Comparison of ENCODE assay signal across 39 cellular contexts in the genomic region with DNA sequence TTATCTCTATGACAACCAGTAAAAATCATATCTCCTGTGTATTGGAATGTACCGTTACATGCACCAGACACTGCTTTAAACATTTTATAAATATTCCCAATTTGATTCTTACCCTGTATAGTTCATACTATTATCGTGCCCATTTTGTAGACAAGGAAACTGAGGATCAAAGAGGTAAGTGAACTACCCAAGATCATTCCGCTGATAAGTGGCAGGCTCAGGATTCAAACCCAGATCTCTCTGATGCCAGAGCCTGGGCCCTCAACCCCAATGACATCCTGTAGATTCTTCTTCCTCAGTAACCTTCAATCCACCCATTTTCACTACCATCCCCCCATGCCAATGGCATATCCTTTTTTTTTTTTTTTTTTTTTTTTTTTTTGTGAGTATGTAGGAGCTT. TPM values are rescaled to one million over a fixed set of nuclear protein-coding genes. Genes with fewer than 3 reads are reported as not detected.
"Had no signal": no experiment of that assay in that cellular context is flagged by ENCODE, and none has a peak within 500 bp of the region (broad histone marks: within the 10 kb centered on the region; RNA-seq: fewer than 3 reads in every experiment).

No MANE protein-coding gene starts in this region.

- H3K4me1 ChIP-seq: adrenal gland, ascending aorta had no signal

- H3K9me3 ChIP-seq: adrenal gland, ascending aorta had no signal

- FAIRE-seq: bronchial epithelial cell, TTC549 had no signal

- H3K27ac Mint-ChIP-seq: activated CD4-positive, alpha-beta T cell treated with anti-CD3 and anti-CD28 coated beads for 36 hours; activated CD4-positive, alpha-beta T cell treated with anti-CD3 and anti-CD28 coated beads, Interleukin-2, amount 10 ng/mL, durations not matched to agents 7 days and 5 days; activated CD8-positive, alpha-beta T cell treated with anti-CD3 and anti-CD28 coated beads for 36 hours; activated naive CD4-positive, alpha-beta T cell treated with anti-CD3 and anti-CD28 coated beads for 36 hours; activated naive CD4-positive, alpha-beta T cell treated with anti-CD3 and anti-CD28 coated beads, Interleukin-2, amount 50 U/mL, for 72 hours; activated naive CD8-positive, alpha-beta T cell treated with anti-CD3 and anti-CD28 coated beads for 36 hours; activated T-cell treated with anti-CD3 and anti-CD28 coated beads, Interleukin-2, amount 50 U/mL, for 72 hours; activated T-helper 1 cell treated with anti-CD3 and anti-CD28 coated beads, Interleukin-12 subunit alpha, Interleukin-12 subunit beta, Interleukin-2, Interleukin-4 antibody, amounts not matched to agents 30 ng/mL and 10 ng/mL and 1 ng/mL, durations not matched to agents 14 hours and 24 hours and 36 hours; activated T-helper 17 cell treated with anti-CD3 and anti-CD28 coated beads, Interleukin-2, amount 50 U/mL, for 72 hours; T-helper 1 cell treated with Interleukin-12 subunit alpha and Interleukin-12 subunit beta and Interleukin-4 antibody, amounts not matched to agents 30 μg/mL and 1 μg/mL, for 36 hours; T-helper 2 cell treated with Interferon-gamma antibody and Interleukin-4, amounts not matched to agents 5 μg/mL and 100 μg/mL, for 36 hours had no signal

- H3K9me3 Mint-ChIP-seq: activated CD4-positive, alpha-beta T cell treated with anti-CD3 and anti-CD28 coated beads, Interleukin-2, amount 10 ng/mL, durations not matched to agents 7 days and 5 days; activated CD8-positive, alpha-beta T cell treated with anti-CD3 and anti-CD28 coated beads for 36 hours; activated naive CD4-positive, alpha-beta T cell treated with anti-CD3 and anti-CD28 coated beads for 36 hours; activated naive CD4-positive, alpha-beta T cell treated with anti-CD3 and anti-CD28 coated beads, Interleukin-2, amount 50 U/mL, for 72 hours; activated T-cell treated with anti-CD3 and anti-CD28 coated beads, Interleukin-2, amount 50 U/mL, for 4 hours; activated T-helper 1 cell treated with anti-CD3 and anti-CD28 coated beads, Interleukin-12 subunit alpha, Interleukin-12 subunit beta, Interleukin-2, Interleukin-4 antibody, amounts not matched to agents 30 ng/mL and 10 ng/mL and 1 ng/mL, durations not matched to agents 14 hours and 24 hours and 36 hours; activated T-helper 17 cell treated with anti-CD3 and anti-CD28 coated beads, Interleukin-2, amount 50 U/mL, for 72 hours; central memory CD8-positive, alpha-beta T cell; T-helper 1 cell treated with Interleukin-12 subunit alpha and Interleukin-12 subunit beta and Interleukin-4 antibody, amounts not matched to agents 30 μg/mL and 1 μg/mL, for 36 hours; T-helper 2 cell treated with Interferon-gamma antibody and Interleukin-4, amounts not matched to agents 5 μg/mL and 100 μg/mL, for 36 hours had no signal

- H3K4me1 Mint-ChIP-seq: activated CD4-positive, alpha-beta T cell treated with anti-CD3 and anti-CD28 coated beads for 36 hours; activated CD4-positive, alpha-beta T cell treated with anti-CD3 and anti-CD28 coated beads, Interleukin-2, amount 10 ng/mL, durations not matched to agents 7 days and 5 days; activated naive CD8-positive, alpha-beta T cell treated with anti-CD3 and anti-CD28 coated beads for 36 hours; activated T-helper 17 cell treated with anti-CD3 and anti-CD28 coated beads, Interleukin-2, amount 50 U/mL, for 72 hours; brain; central memory CD8-positive, alpha-beta T cell had no signal

- H3K27me3 ChIP-seq: adrenal gland, ascending aorta, cardiac muscle cell had no signal

- H3K27me3 Mint-ChIP-seq: activated CD4-positive, alpha-beta T cell treated with anti-CD3 and anti-CD28 coated beads for 36 hours had no signal

- ATAC-seq: activated CD4-positive, alpha-beta T cell treated with anti-CD3 and anti-CD28 coated beads for 36 hours; activated CD4-positive, CD25-positive, alpha-beta regulatory T cell treated with anti-CD3 and anti-CD28 coated beads, Interleukin-2, amount 50 U/mL, for 24 hours; activated CD8-positive, alpha-beta T cell treated with anti-CD3 and anti-CD28 coated beads for 36 hours; activated naive CD4-positive, alpha-beta T cell treated with anti-CD3 and anti-CD28 coated beads, Interleukin-2, amount 50 U/mL, for 72 hours; activated T-cell treated with anti-CD3 and anti-CD28 coated beads, Interleukin-2, amount 50 U/mL, for 4 hours; activated T-cell treated with anti-CD3 and anti-CD28 coated beads, Interleukin-2, amount 50 U/mL, for 72 hours; activated T-helper 17 cell treated with anti-CD3 and anti-CD28 coated beads, Interleukin-2, amount 50 U/mL, for 72 hours had no signal

- H3K4me3 ChIP-seq: adrenal gland, ascending aorta, cardiac muscle cell had no signal

- H3K4me3 Mint-ChIP-seq: activated CD4-positive, alpha-beta T cell treated with anti-CD3 and anti-CD28 coated beads for 36 hours; activated CD4-positive, alpha-beta T cell treated with anti-CD3 and anti-CD28 coated beads, Interleukin-2, amount 10 ng/mL, durations not matched to agents 7 days and 5 days; activated CD8-positive, alpha-beta T cell treated with anti-CD3 and anti-CD28 coated beads for 36 hours; activated naive CD4-positive, alpha-beta T cell treated with anti-CD3 and anti-CD28 coated beads for 36 hours; activated naive CD8-positive, alpha-beta T cell treated with anti-CD3 and anti-CD28 coated beads for 36 hours; activated T-cell treated with anti-CD3 and anti-CD28 coated beads, Interleukin-2, amount 50 U/mL, for 4 hours; activated T-cell treated with anti-CD3 and anti-CD28 coated beads, Interleukin-2, amount 50 U/mL, for 72 hours; activated T-helper 1 cell treated with anti-CD3 and anti-CD28 coated beads, Interleukin-12 subunit alpha, Interleukin-12 subunit beta, Interleukin-2, Interleukin-4 antibody, amounts not matched to agents 30 ng/mL and 10 ng/mL and 1 ng/mL, durations not matched to agents 14 hours and 24 hours and 36 hours; activated T-helper 17 cell treated with anti-CD3 and anti-CD28 coated beads, Interleukin-2, amount 50 U/mL, for 72 hours; brain; central memory CD8-positive, alpha-beta T cell; T-helper 1 cell treated with Interleukin-12 subunit alpha and Interleukin-12 subunit beta and Interleukin-4 antibody, amounts not matched to agents 30 μg/mL and 1 μg/mL, for 36 hours; T-helper 2 cell treated with Interferon-gamma antibody and Interleukin-4, amounts not matched to agents 5 μg/mL and 100 μg/mL, for 36 hours had no signal

- DNase-seq: activated CD4-positive, alpha-beta T cell treated with anti-CD3 and anti-CD28 coated beads for 1 hour; activated CD4-positive, alpha-beta T cell treated with anti-CD3 and anti-CD28 coated beads for 36 hours; activated CD4-positive, alpha-beta T cell treated with anti-CD3 and anti-CD28 coated beads for 48 hours; activated CD4-positive, alpha-beta T cell treated with anti-CD3 and anti-CD28 coated beads, Interleukin-2, amount 10 ng/mL, durations not matched to agents 7 days and 5 days; activated CD4-positive, alpha-beta T cell treated with anti-CD3 and anti-CD28 coated beads, Interleukin-2, amount 50 U/mL, for 48 hours; activated CD4-positive, CD25-positive, alpha-beta regulatory T cell; activated CD8-positive, alpha-beta memory T cell treated with anti-CD3 and anti-CD28 coated beads, Interleukin-2, amount 50 U/mL, for 4 hours; activated CD8-positive, alpha-beta T cell treated with anti-CD3 and anti-CD28 coated beads for 36 hours; activated effector memory CD4-positive, alpha-beta T cell treated with anti-CD3 and anti-CD28 coated beads, Interleukin-2, amount 50 U/mL, for 16 hours; activated gamma-delta T cell treated with Interleukin-2 at 50 U/mL for 16 hours; activated naive CD4-positive, alpha-beta T cell; activated naive CD4-positive, alpha-beta T cell treated with anti-CD3 and anti-CD28 coated beads for 36 hours; activated naive CD4-positive, alpha-beta T cell treated with anti-CD3 and anti-CD28 coated beads, Interleukin-2, amount 50 U/mL, for 16 hours; activated naive CD8-positive, alpha-beta T cell treated with anti-CD3 and anti-CD28 coated beads for 36 hours; activated T-cell treated with anti-CD3 and anti-CD28 coated beads for 4 hours; activated T-cell treated with anti-CD3 and anti-CD28 coated beads, Interleukin-2, amount 50 U/mL, for 1 hour; activated T-cell treated with anti-CD3 and anti-CD28 coated beads, Interleukin-2, amount 50 U/mL, for 4 hours; activated T-cell treated with anti-CD3 and anti-CD28 coated beads, Interleukin-2, amount 50 U/mL, for 72 hours; adrenal gland; amygdala; anterior cingulate cortex; caudate nucleus; cerebellar nuclear complex; T-helper 1 cell; T-helper 2 cell; T-helper 9 cell had no signal

- H3K27ac ChIP-seq: adrenal gland, ascending aorta, cardiac muscle cell, VCaP had no signal

- H3K36me3 Mint-ChIP-seq: activated naive CD4-positive, alpha-beta T cell treated with anti-CD3 and anti-CD28 coated beads, Interleukin-2, amount 50 U/mL, for 72 hours; activated naive CD8-positive, alpha-beta T cell treated with anti-CD3 and anti-CD28 coated beads for 36 hours; brain had no signal

- H3K36me3 ChIP-seq: adrenal gland, ascending aorta, cardiac muscle cell had no signal

RNA-seq across cellular contexts. Expression of a gene that starts 12.3 kb away (rescaled TPM):
- total RNA-seq: activated CD4-positive, alpha-beta T cell treated with anti-CD3 and anti-CD28 coated beads, Interleukin-2, amount 10 ng/mL, durations not matched to agents 7 days and 5 days; activated T-helper 1 cell treated with anti-CD3 and anti-CD28 coated beads, Interleukin-12 subunit alpha, Interleukin-12 subunit beta, Interleukin-2, Interleukin-4 antibody, amounts not matched to agents 30 ng/mL and 10 ng/mL and 1 ng/mL, durations not matched to agents 14 hours and 24 hours and 36 hours; ascending aorta; bronchial epithelial cell; cardiac muscle cell had no signal
